In genomic region chr7:106068538-106068961, GRCh38 we compare ENCODE assay signal across 14 cellular contexts. TPM values are rescaled to one million over a fixed set of nuclear protein-coding genes. Genes with fewer than 3 reads are reported as not detected.
A peak's percentile ranks its signal among the peaks of the same experiment; 100 is the strongest.
DNase-seq lines count a peak whose midpoint lies in the region; ATAC-seq and TF ChIP-seq lines count a peak whose summit lies in the region.
"Had no signal": no experiment of that assay in that cellular context is flagged by ENCODE, and none has a peak within 500 bp of the region (broad histone marks: within the 10 kb centered on the region; RNA-seq: fewer than 3 reads in every experiment).

No MANE protein-coding gene starts in this region.

- no peaks in the 10 kb centered on the region for H3K9me3 ChIP-seq in SU-DHL-6 (ENCODE audit: insufficient read depth, low read length)
- no peaks in the 10 kb centered on the region for H3K9me3 ChIP-seq in stomach smooth muscle (ENCODE audit: control insufficient read depth in 2 of 2, low read length in 2 of 2)
- no peaks in the 10 kb centered on the region for H3K9me3 ChIP-seq in prostate gland

- 80% methylated on average over 4 of the region's 4 CpGs for WGBS in prostate gland

- peaks cover 9% of the 10 kb centered on the region; the same call in 1 of the 2 replicates for H3K79me2 ChIP-seq in SU-DHL-6 (ENCODE audit: insufficient read depth, low read length)

- H3K27ac ChIP-seq in SU-DHL-6 (ENCODE audit: low read depth, low read length) = peak overlapping the region; percentile 97
- peak overlapping the region; percentile 92 for H3K27ac ChIP-seq in stomach smooth muscle (ENCODE audit: low read length)
- H3K27ac ChIP-seq in prostate gland = no peak overlapping the region
- H3K27ac ChIP-seq: SK-N-MC had no signal

- TF ChIP-seq POLR2A in prostate gland (IDR thresholded peaks at IDR 0.05) = no peak

- H3K27me3 ChIP-seq in SU-DHL-6 (ENCODE audit: low read length) = no peaks in the 10 kb centered on the region
- H3K27me3 ChIP-seq in stomach smooth muscle (ENCODE audit: control insufficient read depth in 1 of 2, insufficient read depth in 2 of 2, low read length in 2 of 2) = no peaks in the 10 kb centered on the region
- H3K27me3 ChIP-seq in prostate gland (replicated peaks; ENCODE audit: insufficient read depth) = no peaks in the 10 kb centered on the region

- H2AFZ ChIP-seq in SU-DHL-6 (ENCODE audit: low read depth, low read length, severe bottlenecking) = no peak overlapping the region

- peak; percentile 46 for DNase-seq in Jurkat, Clone E6-1 (ENCODE audit: low read depth, low spot score)
- DNase-seq in left kidney (ENCODE audit: low read depth, low spot score) = peak; percentile 81
- no peak for DNase-seq in prostate gland (ENCODE audit: low spot score)
- DNase-seq in NCI-H2196 (lab: John Stamatoyannopoulos, UW; ENCODE audit: unreplicated experiment) = no peak
- DNase-seq: CD8-positive, alpha-beta memory T cell; NCI-H2081; right cardiac atrium; stimulated activated naive CD4-positive, alpha-beta T cell treated with Interleukin-2 at 50 U/mL for 16 hours had no signal

- H4K20me1 ChIP-seq in SU-DHL-6 (ENCODE audit: low read depth, low read length) = no peaks in the 10 kb centered on the region

- no peak for ATAC-seq in GM21447 (IDR thresholded peaks at IDR 0.05; ENCODE audit: unreplicated experiment)
- ATAC-seq in GM18909 (IDR thresholded peaks at IDR 0.05; ENCODE audit: poor library complexity, unreplicated experiment) = no peak
- ATAC-seq: activated CD4-positive, CD25-positive, alpha-beta regulatory T cell treated with anti-CD3 and anti-CD28 coated beads, Interleukin-2, amount 50 U/mL, for 24 hours; right cardiac atrium had no signal

- no peak overlapping the region for H3K4me3 ChIP-seq in Jurkat, Clone E6-1 (ENCODE audit: low read length)
- no peak overlapping the region for H3K4me3 ChIP-seq in SU-DHL-6 (ENCODE audit: insufficient read depth, low read length, poor library complexity, severe bottlenecking)
- H3K4me3 ChIP-seq in stomach smooth muscle (ENCODE audit: low read length in 2 of 2) = no peak overlapping the region
- H3K4me3 ChIP-seq in prostate gland = no peak overlapping the region
- H3K4me3 ChIP-seq: SK-N-MC had no signal

- H3K4me2 ChIP-seq in SU-DHL-6 (ENCODE audit: low read depth, low read length, poor library complexity, severe bottlenecking) = peak overlapping the region; percentile 64

- H3K36me3 ChIP-seq in SU-DHL-6 (ENCODE audit: low read length) (no peaks in the 10 kb centered on the region), stomach smooth muscle (ENCODE audit: control insufficient read depth in 2 of 2, insufficient read depth in 2 of 2, low read length in 2 of 2) (no peaks in the 10 kb centered on the region), prostate gland (no peaks in the 10 kb centered on the region)

- intact Hi-C loops in prostate gland (cut with DNase I) = loop anchor here (10.0 kb wide), 1 partner anchor 396 kb away; no protein-coding TSS in a partner anchor

- peaks cover 85% of the 10 kb centered on the region for H3F3A ChIP-seq in SU-DHL-6 (ENCODE audit: insufficient read depth)

- H3K4me1 ChIP-seq in stomach smooth muscle (ENCODE audit: control insufficient read depth, insufficient read depth, low read length) (peaks cover 70% of the 10 kb centered on the region), prostate gland (replicated peaks) (peaks cover 15% of the 10 kb centered on the region)

- H3K9ac ChIP-seq in SU-DHL-6 (ENCODE audit: low read length) = peak overlapping the region; percentile 71
- H3K9ac ChIP-seq in stomach smooth muscle (ENCODE audit: low read length in 2 of 2) = peak overlapping the region in 1 of 2 donors; percentile 0

- H3K9me2 ChIP-seq in SU-DHL-6 (replicated peaks; ENCODE audit: insufficient read depth, low read length) = no peaks in the 10 kb centered on the region

- TF ChIP-seq CTCF in SU-DHL-6 (IDR thresholded peaks at IDR 0.05; ENCODE audit: insufficient read depth, low read length, poor library complexity, severe bottlenecking) (no peak), prostate gland (IDR thresholded peaks at IDR 0.05) (no peak)

RNA-seq across cellular contexts. Expression of gene SYPL1, which starts 43.6 kb away (rescaled TPM):
- 94.2 TPM for polyA plus RNA-seq in Jurkat, Clone E6-1 (2012; ENCODE audit: insufficient read depth, insufficient read length)
- total RNA-seq in prostate gland = 100 to 1,000 TPM in 1 of 2 donors, 10 to 100 TPM in 1; 87.9 to 132 TPM

Comparison
In these comparisons a context has a peak if more than half of its experiments do, and no peak if none do; other contexts are left out.
1. DNase-seq: peak in Jurkat, Clone E6-1 (single experiment) and left kidney (single experiment); none in prostate gland (single experiment) and NCI-H2196 (single experiment).
2. H3K27ac ChIP-seq: peak in SU-DHL-6 (single experiment) and stomach smooth muscle (single experiment); none in prostate gland (0 of 2).